Comparison of ENCODE assay signal across 8 cellular contexts in the genomic region with DNA sequence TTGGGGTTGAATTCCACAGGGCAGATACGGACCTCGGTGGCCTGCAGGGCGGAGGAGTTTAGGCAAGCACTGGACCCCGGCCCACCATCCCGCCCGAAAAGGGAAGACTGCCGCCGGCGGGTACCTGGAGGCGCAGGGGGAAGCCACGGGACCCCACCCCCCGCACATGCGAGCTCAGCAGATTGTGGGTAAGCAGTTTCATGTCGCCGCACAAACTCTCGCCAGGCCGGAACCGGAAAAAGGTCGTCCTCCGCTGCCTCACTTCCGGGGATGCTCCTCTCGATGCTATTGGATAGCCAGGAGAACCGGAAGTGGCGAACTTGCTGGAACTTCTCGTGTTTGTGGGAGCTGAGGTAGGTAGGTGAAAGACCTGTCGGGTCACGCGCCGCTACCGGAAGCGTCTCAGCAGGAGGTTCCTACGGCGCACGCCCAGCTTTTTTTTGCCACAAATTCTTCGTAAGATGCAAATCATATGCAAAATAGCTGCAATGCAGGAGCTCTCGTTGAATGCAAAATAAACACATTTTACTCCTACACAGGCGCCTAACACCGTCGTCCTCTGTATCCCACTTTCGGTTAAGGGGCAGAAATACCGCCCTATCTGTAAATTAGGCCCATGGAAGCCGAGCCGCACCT. TPM values are rescaled to one million over a fixed set of nuclear protein-coding genes. Genes with fewer than 3 reads are reported as not detected.
DNase-seq lines count a peak whose midpoint lies in the region; ATAC-seq, FAIRE-seq and TF ChIP-seq lines count a peak whose summit lies in the region.

TSS of gene TRMT112 (minus strand) at position 235 of the 636 bp plus-strand sequence. CDS start at position 202, 33 bp downstream.

- H3K36me3 ChIP-seq in left ventricle myocardium inferior (peaks cover 34% of the 10 kb centered on the region), prostate gland (no peaks in the 10 kb centered on the region)

- H3K9me3 ChIP-seq in T-helper 17 cell (ENCODE audit: control insufficient read depth, low read length, poor library complexity, severe bottlenecking) (no peaks in the 10 kb centered on the region), left ventricle myocardium inferior (replicated peaks) (no peaks in the 10 kb centered on the region), prostate gland (no peaks in the 10 kb centered on the region)

- peak within 1 kb of the TSS; percentile 96 for H3K4me3 Mint-ChIP-seq in T-helper 17 cell

- no peak for TF ChIP-seq CTCF in GM13976 (IDR thresholded peaks at IDR 0.05; ENCODE audit: borderline replicate concordance, control extremely low read depth, extremely low read depth, insufficient read depth, missing control alignments)
- no peak for TF ChIP-seq CTCF in left ventricle myocardium inferior (IDR thresholded peaks at IDR 0.05; ENCODE audit: borderline replicate concordance)
- no peak for TF ChIP-seq CTCF in prostate gland (IDR thresholded peaks at IDR 0.05)

- H3K27me3 ChIP-seq in left ventricle myocardium inferior (ENCODE audit: low read depth) (no peaks in the 10 kb centered on the region), prostate gland (replicated peaks; ENCODE audit: insufficient read depth) (no peaks in the 10 kb centered on the region)

- H3K4me3 ChIP-seq in left ventricle myocardium inferior, result peak within 1 kb of the TSS; percentile 82
- peak within 1 kb of the TSS; percentile 80 to 81 for H3K4me3 ChIP-seq in prostate gland

- peaks cover 6% of the 10 kb centered on the region for H3K36me3 Mint-ChIP-seq in T-helper 17 cell (ENCODE audit: low read depth)

- peaks cover 37% of the 10 kb centered on the region for H3K4me1 Mint-ChIP-seq in T-helper 17 cell

- ATAC-seq in HG02870 (IDR thresholded peaks at IDR 0.05; ENCODE audit: unreplicated experiment) (peak; percentile 72), T-helper 17 cell (peak; percentile 83)

- DNase-seq in GM13976 (ENCODE audit: low spot score) (peak; percentile 93), NCI-H1694 treated with DMSO at 0.1 percent for 48 hours (lab: John Stamatoyannopoulos, UW) (peak; percentile 96), T-helper 17 cell (peak; percentile 86 to 90 (median 88)), amygdala (lab: John Stamatoyannopoulos, UW) (peak; percentile 72 to 98 (median 94)), left ventricle myocardium inferior (peak; percentile 94), prostate gland (ENCODE audit: low spot score) (peak; percentile 99), urothelium cell line (ENCODE audit: low spot score) (peak; percentile 90)

- peaks cover 69% of the 10 kb centered on the region for H3K4me1 ChIP-seq in left ventricle myocardium inferior
- no peaks in the 10 kb centered on the region for H3K4me1 ChIP-seq in prostate gland (replicated peaks)

- H3K27ac ChIP-seq in left ventricle myocardium inferior (replicated peaks) (peak within 1 kb of the TSS; percentile 100), prostate gland (peak within 1 kb of the TSS; percentile 98)

- TF ChIP-seq POLR2A in prostate gland (IDR thresholded peaks at IDR 0.05), result peak; percentile 84

- intact Hi-C loops in left ventricle myocardium inferior (cut with micrococcal nuclease), result no loop called here
- intact Hi-C loops in prostate gland (cut with DNase I), result no loop called here

- WGBS in prostate gland, result under 1% methylated on average over 35 of the region's 43 CpGs

- H3K27me3 Mint-ChIP-seq in T-helper 17 cell, result no peaks in the 10 kb centered on the region

- in situ Hi-C loops in GM13976 (cut with MboI; ENCODE audit: low sequenced_read_pairs, unreplicated experiment), result no loop called here

- peak; percentile 86 for FAIRE-seq in urothelium cell line (lab: Jason Lieb, UNC)

- H3K27ac Mint-ChIP-seq in T-helper 17 cell, result peak within 1 kb of the TSS; percentile 98

RNA-seq across cellular contexts. Expression of gene TRMT112, which starts in this region (rescaled TPM):
- total RNA-seq in T-helper 17 cell, result 100 to 1,000 TPM in 1 of 2 donors, 10 to 100 TPM in 1; 95.4 to 110 TPM
- 97.5 TPM for total RNA-seq in left ventricle myocardium inferior
- 100 to 1,000 TPM; 328 to 400 TPM for total RNA-seq in prostate gland

Comparison
In these comparisons a context has a peak if more than half of its experiments do, and no peak if none do; other contexts are left out.
1. Peak in every context shown above with its lines: DNase-seq, ATAC-seq, H3K4me3 ChIP-seq and H3K27ac ChIP-seq.